ENCODE assay signal across 8 cellular contexts in genomic region chr9:83473488-83473971, GRCh38.
DNase-seq lines count a peak whose midpoint lies in the region; ATAC-seq and TF ChIP-seq lines count a peak whose summit lies in the region.

No MANE protein-coding gene starts in this region.

- peak overlapping the region; percentile 94 for H3K9ac ChIP-seq in OCI-LY3 (ENCODE audit: low read length)

- H3K36me3 ChIP-seq in OCI-LY3 (replicated peaks; ENCODE audit: low read depth, low read length) (peaks cover 8% of the 10 kb centered on the region), lung (ENCODE audit: control insufficient read depth in 2 of 2, insufficient read depth in 2 of 2, low read length in 2 of 2) (no peaks in the 10 kb centered on the region), suprapubic skin (no peaks in the 10 kb centered on the region)

- H3K9me3 ChIP-seq in OCI-LY3 (ENCODE audit: insufficient read depth, low read length): peaks cover 3% of the 10 kb centered on the region; the same call in 1 of the 2 replicates
- no peaks in the 10 kb centered on the region for H3K9me3 ChIP-seq in lung (ENCODE audit: control insufficient read depth in 2 of 2, insufficient read depth in 1 of 2, low read length in 1 of 2)
- H3K9me3 ChIP-seq in suprapubic skin: no peaks in the 10 kb centered on the region

- no peaks in the 10 kb centered on the region for H4K20me1 ChIP-seq in OCI-LY3 (ENCODE audit: insufficient read depth, low read length)

- CTCF ChIA-PET in HEK293T (lab: Yijun Ruan, JAX): no interaction called here

- peaks cover 74% of the 10 kb centered on the region for H3K4me1 ChIP-seq in OCI-LY3 (ENCODE audit: low read length)
- H3K4me1 ChIP-seq in lung (ENCODE audit: control insufficient read depth in 2 of 2, insufficient read depth in 2 of 2, low read length in 2 of 2): peaks cover 0 to 19% of the 10 kb centered on the region in 2 donors
- no peaks in the 10 kb centered on the region for H3K4me1 ChIP-seq in suprapubic skin

- H3K27ac ChIP-seq in OCI-LY3 (ENCODE audit: low read length) (peak overlapping the region; percentile 96), lung (ENCODE audit: low read depth in 1 of 2, low read length in 1 of 2) (peak overlapping the region; percentile 27 to 48), suprapubic skin (no peak overlapping the region)

- peaks cover 47% of the 10 kb centered on the region for H3K79me2 ChIP-seq in OCI-LY3 (ENCODE audit: low read length)

- H3K4me2 ChIP-seq in OCI-LY3 (ENCODE audit: low read length): peak overlapping the region; percentile 87

- no peak for TF ChIP-seq POLR2A in suprapubic skin (IDR thresholded peaks at IDR 0.05)

- DNase-seq in lung (ENCODE audit: low spot score) (no peak), HEK293T (ENCODE audit: extremely low spot score) (no peak), suprapubic skin (ENCODE audit: low spot score in 2 of 2) (no peak), NAMALWA (ENCODE audit: low spot score) (no peak), NCI-H774 (lab: John Stamatoyannopoulos, UW) (no peak)

- ATAC-seq in GM18868 (IDR thresholded peaks at IDR 0.05; ENCODE audit: unreplicated experiment): peak; percentile 96
- ATAC-seq in HG02588 (IDR thresholded peaks at IDR 0.05; ENCODE audit: unreplicated experiment): peak; percentile 92
- peak; percentile 44 for ATAC-seq in lung (ENCODE audit: insufficient read depth, low FRiP score)

- WGBS in lung, 2 donors: 37 to 40% methylated on average over 5 of the region's 5 CpGs
- 54% methylated on average over 5 of the region's 5 CpGs for WGBS in suprapubic skin

- no peak for TF ChIP-seq EP300 in suprapubic skin (IDR thresholded peaks at IDR 0.05)

- POLR2A ChIA-PET in HEK293T (lab: Yijun Ruan, JAX): no interaction called here

- TF ChIP-seq CTCF in OCI-LY3 (IDR thresholded peaks at IDR 0.05; ENCODE audit: low read depth, low read length) (no peak), lung (IDR thresholded peaks at IDR 0.05; ENCODE audit: control extremely low read depth, extremely low read depth) (no peak), suprapubic skin (IDR thresholded peaks at IDR 0.05) (no peak)

- H3K27me3 ChIP-seq in OCI-LY3 (ENCODE audit: low read depth, low read length) (no peaks in the 10 kb centered on the region), lung (ENCODE audit: control insufficient read depth, insufficient read depth) (no peaks in the 10 kb centered on the region), suprapubic skin (no peaks in the 10 kb centered on the region)

- H2AFZ ChIP-seq in OCI-LY3 (ENCODE audit: low read depth, low read length): peak overlapping the region; percentile 52; the same call in 1 of the 2 replicates

- H3K4me3 ChIP-seq in OCI-LY3 (ENCODE audit: low read length) (peak overlapping the region; percentile 84), lung (no peak overlapping the region), suprapubic skin (no peak overlapping the region)

TF ChIP-seq in HEK293T, 16 proteins besides CTCF, POLR2A, EP300 and RAD21:
- TF ChIP-seq NFRKB (IDR thresholded peaks at IDR 0.05): no peak
- no peak for TF ChIP-seq FOXK2 (IDR thresholded peaks at IDR 0.05)
- TF ChIP-seq L3MBTL2 (conservative IDR thresholded peaks at IDR 0.05): no peak
- no peak for TF ChIP-seq PKNOX1 (IDR thresholded peaks at IDR 0.05)
- TF ChIP-seq ELF4 (IDR thresholded peaks at IDR 0.05): no peak
- no peak for TF ChIP-seq LEF1 (IDR thresholded peaks at IDR 0.05; ENCODE audit: borderline replicate concordance)
- no peak for TF ChIP-seq HDGF (IDR thresholded peaks at IDR 0.05; ENCODE audit: borderline replicate concordance)
- TF ChIP-seq SUZ12 (IDR thresholded peaks at IDR 0.05): no peak
- TF ChIP-seq ZNF384 (IDR thresholded peaks at IDR 0.05): no peak

Comparison
In these comparisons a context has a peak if more than half of its experiments do, and no peak if none do; other contexts are left out.
1. ATAC-seq: peak in every context shown above with its lines; median percentile 96 in GM18868; 92 in HG02588; 44 in lung.